Comparison of ENCODE assay signal across 16 cellular contexts in genomic region chr10:24962998-24963397, GRCh38. TPM values are rescaled to one million over a fixed set of nuclear protein-coding genes. Genes with fewer than 3 reads are reported as not detected.
DNase-seq lines count a peak whose midpoint lies in the region; ATAC-seq, FAIRE-seq and TF ChIP-seq lines count a peak whose summit lies in the region.
"Had no signal": no experiment of that assay in that cellular context is flagged by ENCODE, and none has a peak within 500 bp of the region (broad histone marks: within the 10 kb centered on the region; RNA-seq: fewer than 3 reads in every experiment).

No MANE protein-coding gene starts in this region.

- CTCF ChIA-PET in activated CD4-positive, alpha-beta T cell treated with anti-CD3 and anti-CD28 coated beads for 36 hours (lab: Charles Lee): interaction anchor here (1.4 kb wide), 2 partner anchors 12 to 34 kb away, joined by 3 to 4 read pairs; no protein-coding TSS in a partner anchor

- H3K27me3 Mint-ChIP-seq in activated CD4-positive, alpha-beta T cell treated with anti-CD3 and anti-CD28 coated beads for 36 hours: no peaks in the 10 kb centered on the region

- FAIRE-seq in HTR-8/SVneo (lab: Jason Lieb, UNC): no peak

- POLR2A ChIA-PET in activated CD4-positive, alpha-beta T cell treated with anti-CD3 and anti-CD28 coated beads for 36 hours (lab: Charles Lee): no interaction called here

- no peak for TF ChIP-seq CTCF in fibroblast of pulmonary artery (IDR thresholded peaks at IDR 0.05; ENCODE audit: low read length, missing control alignments)

- no peaks in the 10 kb centered on the region for H3K36me3 Mint-ChIP-seq in activated CD4-positive, alpha-beta T cell treated with anti-CD3 and anti-CD28 coated beads for 36 hours (ENCODE audit: low read depth)
- no peaks in the 10 kb centered on the region for H3K36me3 Mint-ChIP-seq in stimulated activated effector memory CD8-positive, alpha-beta T cell treated with anti-CD3 and anti-CD28 coated beads, Interleukin-12 subunit alpha, Interleukin-12 subunit beta, amount 100 ng/mL, for 72 hours

- no peak overlapping the region for H3K4me3 ChIP-seq in fibroblast of pulmonary artery (replicated peaks; ENCODE audit: low read depth, low read length)
- H3K4me3 ChIP-seq: coronary artery, tibial nerve had no signal

- H3K9me3 Mint-ChIP-seq in activated CD4-positive, alpha-beta T cell treated with anti-CD3 and anti-CD28 coated beads for 36 hours (ENCODE audit: low read depth): no peaks in the 10 kb centered on the region
- no peaks in the 10 kb centered on the region for H3K9me3 Mint-ChIP-seq in stimulated activated effector memory CD8-positive, alpha-beta T cell treated with anti-CD3 and anti-CD28 coated beads, Interleukin-12 subunit alpha, Interleukin-12 subunit beta, amount 100 ng/mL, for 72 hours
- H3K9me3 Mint-ChIP-seq: nephron had no signal

- peaks cover 8% of the 10 kb centered on the region for H3K4me1 Mint-ChIP-seq in activated CD4-positive, alpha-beta T cell treated with anti-CD3 and anti-CD28 coated beads for 36 hours
- H3K4me1 Mint-ChIP-seq in stimulated activated effector memory CD8-positive, alpha-beta T cell treated with anti-CD3 and anti-CD28 coated beads, Interleukin-12 subunit alpha, Interleukin-12 subunit beta, amount 100 ng/mL, for 72 hours: no peaks in the 10 kb centered on the region

- intact Hi-C loops in activated CD4-positive, alpha-beta T cell treated with anti-CD3 and anti-CD28 coated beads for 36 hours (cut with DNase I, micrococcal nuclease): no loop called here

- no peak overlapping the region for H3K27ac Mint-ChIP-seq in activated CD4-positive, alpha-beta T cell treated with anti-CD3 and anti-CD28 coated beads for 36 hours
- no peak overlapping the region for H3K27ac Mint-ChIP-seq in stimulated activated effector memory CD8-positive, alpha-beta T cell treated with anti-CD3 and anti-CD28 coated beads, Interleukin-12 subunit alpha, Interleukin-12 subunit beta, amount 100 ng/mL, for 72 hours
- H3K27ac Mint-ChIP-seq: nephron had no signal

- H3K4me3 Mint-ChIP-seq in activated CD4-positive, alpha-beta T cell treated with anti-CD3 and anti-CD28 coated beads for 36 hours: no peak overlapping the region
- no peak overlapping the region for H3K4me3 Mint-ChIP-seq in stimulated activated effector memory CD8-positive, alpha-beta T cell treated with anti-CD3 and anti-CD28 coated beads, Interleukin-12 subunit alpha, Interleukin-12 subunit beta, amount 100 ng/mL, for 72 hours
- H3K4me3 Mint-ChIP-seq: nephron had no signal

- DNase-seq in activated CD4-positive, alpha-beta T cell treated with anti-CD3 and anti-CD28 coated beads for 36 hours: no peak
- no peak for DNase-seq in activated CD4-positive, alpha-beta T cell treated with anti-CD3 and anti-CD28 coated beads for 1 hour
- peak; percentile 58 for DNase-seq in RPMI7951 (ENCODE audit: low read depth)
- DNase-seq in fibroblast of pulmonary artery (ENCODE audit: low read depth): peak; percentile 29
- DNase-seq in stimulated activated effector memory CD8-positive, alpha-beta T cell treated with anti-CD3 and anti-CD28 coated beads, Interleukin-12 subunit alpha, Interleukin-12 subunit beta, amount 100 ng/mL, for 72 hours (ENCODE audit: low spot score in 2 of 2): no peak
- DNase-seq in HTR-8/SVneo (ENCODE audit: insufficient read length, low spot score): no peak
- DNase-seq: activated CD4-positive, alpha-beta T cell treated with anti-CD3 and anti-CD28 coated beads, Interleukin-2, amount 50 U/mL, for 1 hour; NCI-H2081 treated with DMSO at 0.1 percent for 48 hours; NK-92 treated with Interleukin-12 subunit alpha and Interleukin-12 subunit beta, amount 100 ng/mL, for 24 hours; T-helper 1 cell had no signal

- peak; percentile 93 for ATAC-seq in activated CD4-positive, alpha-beta T cell treated with anti-CD3 and anti-CD28 coated beads for 36 hours
- ATAC-seq in stimulated activated effector memory CD8-positive, alpha-beta T cell treated with anti-CD3 and anti-CD28 coated beads, Interleukin-12 subunit alpha, Interleukin-12 subunit beta, amount 100 ng/mL, for 72 hours: peak; percentile 81
- ATAC-seq in GM21360 (IDR thresholded peaks at IDR 0.05; ENCODE audit: unreplicated experiment): no peak
- ATAC-seq in GM21825 (IDR thresholded peaks at IDR 0.05; ENCODE audit: unreplicated experiment): no peak
- ATAC-seq: sciatic nerve had no signal

RNA-seq across cellular contexts. Expression of gene PRTFDC1, which starts 10.6 kb away (rescaled TPM):
- total RNA-seq in activated CD4-positive, alpha-beta T cell treated with anti-CD3 and anti-CD28 coated beads for 36 hours: under 1 TPM; 0.32 to 0.71 TPM
- not detected in 2 replicates for total RNA-seq in RPMI7951 (2014; rRNA removed; shearing (Covaris generic))

RNA-seq across cellular contexts. Expression of gene ENKUR, which starts 53.0 kb away (rescaled TPM):
- total RNA-seq in activated CD4-positive, alpha-beta T cell treated with anti-CD3 and anti-CD28 coated beads for 36 hours: under 1 TPM in 1 of 2 experiments, not detected in 1; 0.11 TPM
- 0.10 and 0.24 TPM in 2 replicates for total RNA-seq in RPMI7951 (2014; rRNA removed; shearing (Covaris generic))
- total RNA-seq: tibial nerve had no signal

RNA-seq across cellular contexts. Expression of gene THNSL1, which starts 53.4 kb away (rescaled TPM):
- 1 to 10 TPM; 8.0 to 9.5 TPM for total RNA-seq in activated CD4-positive, alpha-beta T cell treated with anti-CD3 and anti-CD28 coated beads for 36 hours
- total RNA-seq in RPMI7951 (2014; rRNA removed; shearing (Covaris generic)): 4.5 and 4.8 TPM in 2 replicates

Comparison
In these comparisons a context has a peak if more than half of its experiments do, and no peak if none do; other contexts are left out.
1. ATAC-seq: peak in activated CD4-positive, alpha-beta T cell treated with anti-CD3 and anti-CD28 coated beads for 36 hours (single experiment) and stimulated activated effector memory CD8-positive, alpha-beta T cell treated with anti-CD3 and anti-CD28 coated beads, Interleukin-12 subunit alpha, Interleukin-12 subunit beta, amount 100 ng/mL, for 72 hours (single experiment); none in GM21360 (single experiment) and GM21825 (single experiment).
2. DNase-seq: peak in RPMI7951 (single experiment) and fibroblast of pulmonary artery (single experiment); none in activated CD4-positive, alpha-beta T cell treated with anti-CD3 and anti-CD28 coated beads for 36 hours (single experiment), activated CD4-positive, alpha-beta T cell treated with anti-CD3 and anti-CD28 coated beads for 1 hour (single experiment), stimulated activated effector memory CD8-positive, alpha-beta T cell treated with anti-CD3 and anti-CD28 coated beads, Interleukin-12 subunit alpha, Interleukin-12 subunit beta, amount 100 ng/mL, for 72 hours (0 of 2) and HTR-8/SVneo (single experiment).